ENCODE assay signal across 16 cellular contexts in the genomic region with DNA sequence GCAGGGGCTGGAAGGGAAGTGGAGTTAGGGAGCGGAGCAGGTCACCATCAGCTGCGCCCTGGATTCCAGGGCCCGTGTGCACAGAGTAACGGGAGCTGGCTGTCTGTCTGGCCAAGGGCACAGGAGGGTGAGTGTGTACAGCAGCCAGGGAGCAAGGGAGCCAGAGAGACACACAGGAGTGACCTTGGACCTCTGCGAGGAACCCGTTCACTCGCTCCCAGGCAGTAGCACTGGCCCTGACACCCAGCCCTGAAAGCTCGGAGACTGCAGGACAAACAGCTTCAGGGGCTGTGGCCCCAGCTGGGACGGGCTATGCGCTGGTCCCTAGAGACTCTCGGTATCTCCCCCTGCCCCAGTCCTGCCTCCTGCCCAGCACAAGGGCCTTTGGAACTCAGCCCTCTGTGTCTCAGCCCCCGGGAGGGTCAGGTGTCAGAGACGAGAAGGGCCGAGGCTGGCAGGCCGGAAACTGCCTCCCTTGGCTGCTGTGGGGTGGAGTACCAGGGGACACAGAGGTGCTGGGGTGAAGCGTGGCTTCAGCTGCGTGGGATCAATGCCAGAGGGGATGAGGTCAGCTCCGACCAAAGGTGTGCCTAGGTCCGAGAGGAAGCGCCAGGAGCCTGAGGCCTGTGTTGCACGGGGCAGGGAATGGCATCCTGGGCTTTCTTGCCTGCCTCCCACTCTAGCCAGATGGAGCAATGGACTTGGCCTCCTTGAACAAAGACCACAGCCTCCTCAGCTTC. TPM values are rescaled to one million over a fixed set of nuclear protein-coding genes. Genes with fewer than 3 reads are reported as not detected.
DNase-seq lines count a peak whose midpoint lies in the region; ATAC-seq, FAIRE-seq and TF ChIP-seq lines count a peak whose summit lies in the region.
"Not testable (repeated sequence)": the region's sequence is repeated elsewhere in the genome, so short reads cannot be mapped to it uniquely, and the experiment has no call there.
"Had no signal": no experiment of that assay in that cellular context is flagged by ENCODE, and none has a peak within 500 bp of the region (broad histone marks: within the 10 kb centered on the region; RNA-seq: fewer than 3 reads in every experiment).

No MANE protein-coding gene starts in this region.

- not testable (repeated sequence) for H2AK5ac ChIP-seq in H1 (ENCODE audit: low read depth, low read length)

- H3K56ac ChIP-seq in H1 (replicated peaks; ENCODE audit: insufficient read length, low read depth, low read length): peak overlapping the region; percentile 25

- H3K4me3 Mint-ChIP-seq in GM23338; activated T-cell treated with anti-CD3 and anti-CD28 coated beads, Interleukin-2, amount 50 U/mL, for 24 hours; neural crest cell: not testable (repeated sequence)

- not testable (repeated sequence) for FAIRE-seq in A549 (lab: Jason Lieb, UNC); H1 (lab: Jason Lieb, UNC); small intestine (lab: Jason Lieb, UNC)

- H3K4ac ChIP-seq in H1 (replicated peaks; ENCODE audit: insufficient read length, low read depth, low read length): peak overlapping the region; percentile 65

- peak overlapping the region; percentile 71 for H3K18ac ChIP-seq in H1 (ENCODE audit: extremely low read depth, low read length)

- H3K4me1 Mint-ChIP-seq in GM23338: not testable (repeated sequence)
- peaks cover 10% of the 10 kb centered on the region for H3K4me1 Mint-ChIP-seq in activated T-cell treated with anti-CD3 and anti-CD28 coated beads, Interleukin-2, amount 50 U/mL, for 24 hours (ENCODE audit: low read depth)
- peaks cover 19% of the 10 kb centered on the region for H3K4me1 Mint-ChIP-seq in neural crest cell

- H4K91ac ChIP-seq in H1 (replicated peaks; ENCODE audit: insufficient read length, low read length): peak overlapping the region; percentile 98

- H4K5ac ChIP-seq in H1 (ENCODE audit: insufficient read length, low read depth, low read length): not testable (repeated sequence)

- not testable (repeated sequence) for TF ChIP-seq EP300 in A549 (IDR thresholded peaks at IDR 0.05); H1 (IDR thresholded peaks at IDR 0.05; ENCODE audit: borderline replicate concordance in 1 of 2, low read depth in 2 of 2, low read length in 2 of 2)

- H3K4me1 ChIP-seq in A549 (peaks cover 16% of the 10 kb centered on the region), H1 (replicated peaks in 1 of 4; ENCODE audit: control insufficient read depth in 3 of 4, insufficient read depth in 4 of 4, low read length in 3 of 4) (peaks cover 0 to 12% (median 5%) of the 10 kb centered on the region in 4 experiments; a peak in 5 of 7 replicates), liver (ENCODE audit: control insufficient read depth in 4 of 4, insufficient read depth in 4 of 4, low read length in 3 of 4) (peaks cover 8 to 28% (median 15%) of the 10 kb centered on the region in 4 donors)
- not testable (repeated sequence) for H3K4me1 ChIP-seq in GM23338 (ENCODE audit: insufficient read depth); MM.1S (ENCODE audit: low read length); small intestine (ENCODE audit: control insufficient read depth in 2 of 2, insufficient read depth in 1 of 2, low read depth in 1 of 2, low read length in 1 of 2)

- peak overlapping the region; percentile 28 for H2BK120ac ChIP-seq in H1 (replicated peaks; ENCODE audit: low read depth, low read length)

- H2AFZ ChIP-seq in GM23338 (peak overlapping the region; percentile 89), MM.1S (ENCODE audit: low read length) (peak overlapping the region; percentile 65), H1 (ENCODE audit: low read length) (peak overlapping the region; percentile 4; the same call in 1 of the 2 replicates)

- 89% methylated on average over 11 of the region's 21 CpGs for WGBS in A549 (ENCODE audit: missing lambda C conversion rate)
- WGBS in H1 (ENCODE audit: extremely low coverage in 1 of 2, insufficient coverage in 1 of 2, insufficient read length in 1 of 2, insufficient replicate concordance in 2 of 2, low coverage in 1 of 2, low lambda C conversion rate in 2 of 2, missing lambda C conversion rate in 1 of 2), 2 experiments: 80% methylated on average over 12 of the region's 21 CpGs; no CpG with 5 or more reads in 1 of the 2 experiments
- WGBS in liver: 20% methylated on average over 16 of the region's 21 CpGs
- 30 to 63% (median 44%) methylated on average over 13 to 16 of the region's 21 CpGs for WGBS in small intestine, 3 donors

- not testable (repeated sequence) for H3K9me2 ChIP-seq in GM23338 (ENCODE audit: insufficient read depth); MM.1S (replicated peaks; ENCODE audit: insufficient read depth, low read length)

- not testable (repeated sequence) for H3K27me3 ChIP-seq in GM23338 (ENCODE audit: insufficient read depth); MM.1S (replicated peaks; ENCODE audit: insufficient read depth, low read length); H1 (replicated peaks in 1 of 4; ENCODE audit: control insufficient read depth in 3 of 4, extremely low read depth in 1 of 4, insufficient read depth in 3 of 4, low read length in 3 of 4); liver (ENCODE audit: control insufficient read depth in 4 of 4, insufficient read depth in 4 of 4, low read length in 3 of 4); small intestine (ENCODE audit: control insufficient read depth in 2 of 2, insufficient read depth in 2 of 2, low read length in 2 of 2)

- TF ChIP-seq POLR2A in A549 (IDR thresholded peaks at IDR 0.05; ENCODE audit: low read length); H1 (IDR thresholded peaks at IDR 0.05; ENCODE audit: control extremely low read depth in 1 of 2, low read depth in 2 of 2, low read length in 2 of 2): not testable (repeated sequence)

- H3K79me2 ChIP-seq in GM23338 (replicated peaks; ENCODE audit: insufficient read depth); MM.1S (ENCODE audit: low read length); H1 (ENCODE audit: control insufficient read depth in 1 of 2, insufficient read depth in 2 of 2, low read length in 2 of 2): not testable (repeated sequence)

- H4K8ac ChIP-seq in H1 (ENCODE audit: extremely low read depth, insufficient read depth, low read length): peak overlapping the region; percentile 22; the same call in 1 of the 2 replicates

- not testable (repeated sequence) for H3K36me3 ChIP-seq in GM23338 (ENCODE audit: insufficient read depth); MM.1S (replicated peaks; ENCODE audit: insufficient read depth, low read length); H1 (ENCODE audit: control insufficient read depth in 2 of 4, insufficient read depth in 4 of 4, low read length in 3 of 4); liver (ENCODE audit: control insufficient read depth in 4 of 4, insufficient read depth in 3 of 4, low read depth in 1 of 4, low read length in 3 of 4); small intestine (ENCODE audit: control insufficient read depth in 2 of 2, insufficient read depth in 2 of 2, low read length in 2 of 2)

- not testable (repeated sequence) for DNase-seq in A549 (ENCODE audit: low read depth in 1 of 2, low spot score in 1 of 2); GM23338 (ENCODE audit: low spot score); MM.1S; activated T-cell treated with anti-CD3 and anti-CD28 coated beads, Interleukin-2, amount 50 U/mL, for 24 hours; H1 (ENCODE audit: low read depth in 1 of 2, low spot score in 2 of 2); neural crest cell (ENCODE audit: low read depth, low spot score)
- peak; percentile 52 for DNase-seq in small intestine

- H3K27ac Mint-ChIP-seq in GM23338 (0 out of 2 replicates have a peak overlapping the region, but pooled peaks have one; percentile 40), neural crest cell (ENCODE audit: unreplicated experiment) (peak overlapping the region; percentile 19)
- peak overlapping the region; percentile 33 for H3K27ac Mint-ChIP-seq in activated T-cell treated with anti-CD3 and anti-CD28 coated beads, Interleukin-2, amount 50 U/mL, for 24 hours

- not testable (repeated sequence) for H3K14ac ChIP-seq in H1 (ENCODE audit: insufficient read length)

- peak overlapping the region; percentile 28; the same call in 1 of the 3 replicates for H3K4me2 ChIP-seq in A549
- H3K4me2 ChIP-seq in GM23338; MM.1S (ENCODE audit: low read depth, low read length); H1 (ENCODE audit: insufficient read depth in 1 of 2, low read depth in 2 of 2, low read length in 2 of 2): not testable (repeated sequence)

- H2BK20ac ChIP-seq in H1 (ENCODE audit: low read length): peak overlapping the region; percentile 80; the same call in 1 of the 2 replicates

- not testable (repeated sequence) for H3K4me3 ChIP-seq in A549; GM23338; MM.1S (ENCODE audit: low read length); H1 (ENCODE audit: extremely low read depth in 1 of 4, insufficient read depth in 2 of 4, low read depth in 3 of 4, low read length in 4 of 4); liver (ENCODE audit: low read depth in 1 of 3, low read length in 3 of 3); small intestine (ENCODE audit: low read depth in 1 of 2, low read length in 2 of 2)

- H2BK5ac ChIP-seq in H1 (ENCODE audit: low read depth, low read length): peak overlapping the region; percentile 94; the same call in 1 of the 2 replicates

- not testable (repeated sequence) for H3K23me2 ChIP-seq in H1 (ENCODE audit: low read depth, low read length)

- H3K27me3 Mint-ChIP-seq in GM23338 (ENCODE audit: insufficient read depth, low read depth, poor library complexity): peaks cover 14% of the 10 kb centered on the region
- H3K27me3 Mint-ChIP-seq in activated T-cell treated with anti-CD3 and anti-CD28 coated beads, Interleukin-2, amount 50 U/mL, for 24 hours; neural crest cell (ENCODE audit: low read depth): not testable (repeated sequence)

- TF ChIP-seq RAD21 in A549 (conservative IDR thresholded peaks at IDR 0.05 in 1 of 2, IDR thresholded peaks at IDR 0.05 in 1 of 2); H1 (IDR thresholded peaks at IDR 0.05 in 1 of 2, conservative IDR thresholded peaks at IDR 0.05 in 1 of 2; ENCODE audit: low read depth in 2 of 2, low read length in 2 of 2); liver (IDR thresholded peaks at IDR 0.05): not testable (repeated sequence)

- CTCF ChIA-PET in A549 (lab: Yijun Ruan, JAX): interaction anchor here (0.6 to 3.2 kb wide), 23 partner anchors 8 to 673 kb away, joined by 3 to 39 read pairs (median 5); a partner anchor contains a TSS
- CTCF ChIA-PET in H1 (lab: Charles Lee; ENCODE audit: partially characterized antibody): interaction anchor here (0.5 to 2.2 kb wide), 20 partner anchors 14 to 533 kb away, joined by 3 to 46 read pairs (median 4); a partner anchor contains a TSS

- peak overlapping the region; percentile 96 for H2BK12ac ChIP-seq in H1 (ENCODE audit: low read depth, low read length)

- H3K9ac ChIP-seq in MM.1S (ENCODE audit: low read length); H1 (replicated peaks in 1 of 4; ENCODE audit: extremely low read depth in 1 of 4, low read depth in 3 of 4, low read length in 3 of 4): not testable (repeated sequence)
- H3K9ac ChIP-seq in liver (ENCODE audit: low read depth in 1 of 2, low read length in 2 of 2): peak overlapping the region in 1 of 2 donors; percentile 15

- H3K36me3 Mint-ChIP-seq in GM23338 (ENCODE audit: low read depth); activated T-cell treated with anti-CD3 and anti-CD28 coated beads, Interleukin-2, amount 50 U/mL, for 24 hours (ENCODE audit: low read depth); neural crest cell (ENCODE audit: low read depth): not testable (repeated sequence)

- not testable (repeated sequence) for TF ChIP-seq CTCF in A549 (IDR thresholded peaks at IDR 0.05); GM23338 (conservative IDR thresholded peaks at IDR 0.05; ENCODE audit: low read depth in 2 of 2); MM.1S (IDR thresholded peaks at IDR 0.05; ENCODE audit: low read length); H1 (IDR thresholded peaks at IDR 0.05; ENCODE audit: control extremely low read depth in 1 of 3, insufficient read depth in 1 of 3, low read depth in 1 of 3, low read length in 3 of 3); liver (IDR thresholded peaks at IDR 0.05; ENCODE audit: low read depth, low read length, missing input control); neural crest cell (conservative IDR thresholded peaks at IDR 0.05)

- not testable (repeated sequence) for H4K20me1 ChIP-seq in GM23338 (replicated peaks; ENCODE audit: insufficient read depth); MM.1S (ENCODE audit: insufficient read depth, low read length); H1 (replicated peaks in 1 of 2; ENCODE audit: control insufficient read depth in 1 of 2, insufficient read depth in 2 of 2, low read length in 2 of 2)

- not testable (repeated sequence) for H3K9me3 Mint-ChIP-seq in GM23338; activated T-cell treated with anti-CD3 and anti-CD28 coated beads, Interleukin-2, amount 50 U/mL, for 24 hours; neural crest cell

- POLR2A ChIA-PET in A549 (lab: Yijun Ruan, JAX): not testable (repeated sequence)
- POLR2A ChIA-PET in H1 (lab: Charles Lee; ENCODE audit: partially characterized antibody): interaction anchor here (0.8 to 1.4 kb wide), 2 partner anchors 80 to 190 kb away, joined by 3 to 5 read pairs; no protein-coding TSS in a partner anchor

- peak overlapping the region; percentile 80 to 93 for H3K27ac ChIP-seq in A549
- not testable (repeated sequence) for H3K27ac ChIP-seq in GM23338 (ENCODE audit: low read depth); MM.1S (ENCODE audit: low read length); H1 (ENCODE audit: low read depth, low read length); small intestine (ENCODE audit: low read depth in 1 of 2, low read length in 1 of 2)
- peak overlapping the region; percentile 77 to 86 for H3K27ac ChIP-seq in liver (ENCODE audit: low read depth in 1 of 2, low read length in 2 of 2)

- not testable (repeated sequence) for H3K9me3 ChIP-seq in A549; MM.1S (replicated peaks; ENCODE audit: insufficient read depth, low read length); H1 (ENCODE audit: insufficient read depth in 2 of 2, low read depth in 1 of 2, low read length in 1 of 2); liver (ENCODE audit: control insufficient read depth in 4 of 4, low read length in 3 of 4); small intestine (ENCODE audit: control insufficient read depth, low read depth)

- not testable (repeated sequence) for H3K23ac ChIP-seq in H1 (ENCODE audit: insufficient read length)

- not testable (repeated sequence) for H3K79me1 ChIP-seq in H1 (ENCODE audit: low read depth, low read length)

- H3F3A ChIP-seq in GM23338 (replicated peaks; ENCODE audit: low read depth); MM.1S (ENCODE audit: insufficient read depth, low read length): not testable (repeated sequence)

- ATAC-seq in A549, GM23338: not testable (repeated sequence)

- H2BK15ac ChIP-seq in H1 (ENCODE audit: low read length): 0 out of 2 replicates have a peak overlapping the region, but pooled peaks have one; percentile 61

RNA-seq across cellular contexts. Expression of a gene that starts 12.1 kb away (rescaled TPM):
- polyA plus RNA-seq in A549 (2011; rRNA removed) (0.05 and 0.11 TPM in 2 replicates), A549 (2017; fragmentation: RNase III; extraction: RNeasy Plus Mini Kit Qiagen cat#74134 plus additional on column Dnase treatment) (not detected in 3 replicates), GM23338 (2016; fragmentation: Nextera tagmentation; extraction: Ambion mirVana) (not detected in 2 replicates), H1 (2011; rRNA removed) (not detected in 2 replicates), liver (under 1 TPM in 1 of 2 donors, not detected in 1; 0.02 TPM), small intestine (100 to 1,000 TPM in 2 of 3 donors, 10 to 100 TPM in 1; 37.7 to 261 (median 204) TPM)
- 0.03 and 0.04 TPM in 2 replicates for polyA plus RNA-seq in A549 (2012; cell fraction: cytosol; rRNA removed)
- polyA plus RNA-seq in A549 (2012; cell fraction: nucleus; rRNA removed): 0.02 TPM in 2 replicates
- polyA minus RNA-seq in A549 (2011; rRNA and poly(A)+ RNA removed): 0.24 and 0.29 TPM in 2 replicates
- not detected in 2 replicates for total RNA-seq in GM23338 (2014; rRNA removed; shearing (Covaris generic))
- not detected in 2 replicates for total RNA-seq in H1 (2021; fragmentation: NEBNext Ultra II Directional; extraction: Animal tissue kit (Norgen Biotek cat#: 25700))
- polyA plus RNA-seq in H1 (2011; cell fraction: cytosol; rRNA removed): not detected
- not detected for polyA plus RNA-seq in H1 (2011; cell fraction: nucleus; rRNA removed)
- polyA plus RNA-seq in H1 (2012, experiment 1 of 2): not detected in 4 replicates
- not detected for polyA plus RNA-seq in H1 (2012, experiment 2 of 2)
- polyA plus RNA-seq in H1 (2013, experiment 1 of 2): not detected
- polyA plus RNA-seq in H1 (2013, experiment 2 of 2): not detected
- not detected in 2 replicates for polyA minus RNA-seq in H1 (2011; rRNA and poly(A)+ RNA removed)
- not detected for polyA minus RNA-seq in H1 (2011; cell fraction: cytosol; rRNA and poly(A)+ RNA removed)
- polyA minus RNA-seq in H1 (2011; cell fraction: nucleus; rRNA and poly(A)+ RNA removed): not detected
- total RNA-seq in liver (not detected), neural crest cell (not detected in 2 replicates)
- total RNA-seq: CD4-positive, alpha-beta T cell; Daoy; G401; GM23248; M059J; Right ventricle myocardium superior; SJSA1 had no signal
- polyA plus RNA-seq: GM23248, IgD-negative memory B cell had no signal

RNA-seq across cellular contexts. Expression of a gene that starts 37.2 kb away (rescaled TPM):
- polyA plus RNA-seq in A549 (2011; rRNA removed) (0.17 and 0.18 TPM in 2 replicates), A549 (2017; fragmentation: RNase III; extraction: RNeasy Plus Mini Kit Qiagen cat#74134 plus additional on column Dnase treatment) (0.04 to 0.07 TPM in 2 of 3 replicates, not detected in the other), GM23338 (2016; fragmentation: Nextera tagmentation; extraction: Ambion mirVana) (0.89 and 1.4 TPM in 2 replicates), H1 (2011; rRNA removed) (2.1 and 3.2 TPM in 2 replicates), liver (not detected), small intestine (under 1 TPM in 1 of 3 donors, not detected in 2; 0.01 TPM)
- 0.08 and 0.12 TPM in 2 replicates for polyA plus RNA-seq in A549 (2012; cell fraction: cytosol; rRNA removed)
- 0.24 and 0.30 TPM in 2 replicates for polyA plus RNA-seq in A549 (2012; cell fraction: nucleus; rRNA removed)
- 0.08 and 0.15 TPM in 2 replicates for polyA minus RNA-seq in A549 (2011; rRNA and poly(A)+ RNA removed)
- total RNA-seq in GM23338 (2014; rRNA removed; shearing (Covaris generic)): 2.5 and 3.8 TPM in 2 replicates
- 0.56 and 0.75 TPM in 2 replicates for total RNA-seq in H1 (2021; fragmentation: NEBNext Ultra II Directional; extraction: Animal tissue kit (Norgen Biotek cat#: 25700))
- 1.2 TPM for polyA plus RNA-seq in H1 (2011; cell fraction: cytosol; rRNA removed)
- 2.3 TPM for polyA plus RNA-seq in H1 (2011; cell fraction: nucleus; rRNA removed)
- polyA plus RNA-seq in H1 (2012, experiment 1 of 2): 1.1 to 3.0 TPM (median 2.2 TPM) in 4 replicates
- 1.0 TPM for polyA plus RNA-seq in H1 (2012, experiment 2 of 2)
- 1.4 TPM for polyA plus RNA-seq in H1 (2013, experiment 1 of 2)
- 1.1 TPM for polyA plus RNA-seq in H1 (2013, experiment 2 of 2)
- 0.44 and 0.57 TPM in 2 replicates for polyA minus RNA-seq in H1 (2011; rRNA and poly(A)+ RNA removed)
- 0.88 TPM for polyA minus RNA-seq in H1 (2011; cell fraction: cytosol; rRNA and poly(A)+ RNA removed)
- polyA minus RNA-seq in H1 (2011; cell fraction: nucleus; rRNA and poly(A)+ RNA removed): 0.70 TPM
- total RNA-seq in liver (not detected), neural crest cell (not detected in 2 replicates)
- total RNA-seq: CD4-positive, alpha-beta T cell; Daoy; GM23248; M059J; Right ventricle myocardium superior had no signal
- polyA plus RNA-seq: GM23248, IgD-negative memory B cell had no signal

RNA-seq across cellular contexts. Expression of a gene that starts 43.8 kb away (rescaled TPM):
- polyA plus RNA-seq in A549 (2011; rRNA removed) (0.18 and 0.29 TPM in 2 replicates), A549 (2017; fragmentation: RNase III; extraction: RNeasy Plus Mini Kit Qiagen cat#74134 plus additional on column Dnase treatment) (0.10 to 0.13 TPM (median 0.12 TPM) in 3 replicates), GM23338 (2016; fragmentation: Nextera tagmentation; extraction: Ambion mirVana) (6.7 and 9.3 TPM in 2 replicates), H1 (2011; rRNA removed) (20.2 and 27.9 TPM in 2 replicates), liver (under 1 TPM in 1 of 2 donors, not detected in 1; 0.67 TPM), small intestine (1 to 10 TPM in 1 of 3 donors, not detected in 2; 1.7 TPM)
- 0.12 and 0.34 TPM in 2 replicates for polyA plus RNA-seq in A549 (2012; cell fraction: cytosol; rRNA removed)
- 0.65 TPM in 2 replicates for polyA plus RNA-seq in A549 (2012; cell fraction: nucleus; rRNA removed)
- polyA minus RNA-seq in A549 (2011; rRNA and poly(A)+ RNA removed): 0.34 and 0.58 TPM in 2 replicates
- total RNA-seq in GM23338 (2014; rRNA removed; shearing (Covaris generic)): 17.5 and 18.0 TPM in 2 replicates
- total RNA-seq in H1 (2021; fragmentation: NEBNext Ultra II Directional; extraction: Animal tissue kit (Norgen Biotek cat#: 25700)): 6.5 and 7.7 TPM in 2 replicates
- polyA plus RNA-seq in H1 (2011; cell fraction: cytosol; rRNA removed): 18.1 TPM
- polyA plus RNA-seq in H1 (2011; cell fraction: nucleus; rRNA removed): 86.7 TPM
- 5.2 to 12.4 TPM (median 10.2 TPM) in 4 replicates for polyA plus RNA-seq in H1 (2012, experiment 1 of 2)
- polyA plus RNA-seq in H1 (2012, experiment 2 of 2): 9.9 TPM
- 8.7 TPM for polyA plus RNA-seq in H1 (2013, experiment 1 of 2)
- 7.6 TPM for polyA plus RNA-seq in H1 (2013, experiment 2 of 2)
- 7.0 and 9.2 TPM in 2 replicates for polyA minus RNA-seq in H1 (2011; rRNA and poly(A)+ RNA removed)
- 7.3 TPM for polyA minus RNA-seq in H1 (2011; cell fraction: cytosol; rRNA and poly(A)+ RNA removed)
- polyA minus RNA-seq in H1 (2011; cell fraction: nucleus; rRNA and poly(A)+ RNA removed): 11.7 TPM
- total RNA-seq in liver (1 to 10 TPM in 1 of 2 donors, not detected in 1; 1.8 TPM), neural crest cell (42.9 and 43.9 TPM in 2 replicates)
- total RNA-seq: CD4-positive, alpha-beta T cell; Daoy; M059J; Right ventricle myocardium superior; SJSA1 had no signal
- polyA plus RNA-seq: GM23248, IgD-negative memory B cell had no signal

Comparison
In these comparisons a context has a peak if more than half of its experiments do, and no peak if none do; other contexts are left out.
1. H2AFZ ChIP-seq: peak in every context shown above with its lines; median percentile 89 in GM23338; 65 in MM.1S; 4 in H1.
2. RNA of a gene that starts 12.1 kb away (polyA plus RNA-seq): 37.7 to 261 TPM in small intestine; 0.02 to 0.11 TPM in A549, 0.02 TPM in liver, not detected in GM23338 and not detected in H1; every median in the first group is over 10 times any median in the second.
3. Peak in every context shown above with its lines, with median percentiles within 50 percentile points of each other: H3K27ac Mint-ChIP-seq.